9 cellular contexts compared by ENCODE assay signal in genomic region chr2:219475697-219476604, GRCh38. TPM values are rescaled to one million over a fixed set of nuclear protein-coding genes. Genes with fewer than 3 reads are reported as not detected.
DNase-seq lines count a peak whose midpoint lies in the region; ATAC-seq and TF ChIP-seq lines count a peak whose summit lies in the region.
"Had no signal": no experiment of that assay in that cellular context is flagged by ENCODE, and none has a peak within 500 bp of the region (broad histone marks: within the 10 kb centered on the region; RNA-seq: fewer than 3 reads in every experiment).

No MANE protein-coding gene starts in this region.

- no peak overlapping the region for H3K27ac Mint-ChIP-seq in activated CD8-positive, alpha-beta T cell treated with anti-CD3 and anti-CD28 coated beads, Interleukin-2, amount 10 ng/mL, durations not matched to agents 7 days and 5 days

- peaks cover 0 to 45% (median 8%) of the 10 kb centered on the region in 3 donors for H3K27me3 ChIP-seq in stomach

- no peak for TF ChIP-seq POLR2A in stomach (IDR thresholded peaks at IDR 0.05)

- peak overlapping the region in 2 of 5 donors; percentile 36 to 56 for H3K27ac ChIP-seq in stomach

- WGBS in stomach, 5 donors, result 25 to 37% (median 29%) methylated on average over 11 to 14 of the region's 14 CpGs

- intact Hi-C loops in stomach (cut with DNase I; ENCODE audit: low total_unique reads), result loop anchor here (5.0 kb wide), 1 partner anchor 51 kb away; no protein-coding TSS in a partner anchor

- H3K9me3 Mint-ChIP-seq in activated CD8-positive, alpha-beta T cell treated with anti-CD3 and anti-CD28 coated beads, Interleukin-2, amount 10 ng/mL, durations not matched to agents 7 days and 5 days (ENCODE audit: insufficient read depth), result no peaks in the 10 kb centered on the region
- H3K9me3 Mint-ChIP-seq: IgD-negative memory B cell had no signal

- POLR2A ChIA-PET in activated CD8-positive, alpha-beta T cell treated with anti-CD3 and anti-CD28 coated beads, Interleukin-2, amount 10 ng/mL, durations not matched to agents 7 days and 5 days (lab: Charles Lee), result no interaction called here

- DNase-seq in C1 segment of cervical spinal cord (lab: John Stamatoyannopoulos, UW) (peak in 11 of 14 donors; percentile 1 to 60 (median 20)), NCI-H510A (lab: John Stamatoyannopoulos, UW) (peak; percentile 34), epithelial cell of esophagus (ENCODE audit: low read depth) (peak; percentile 61), mucosa of gallbladder (ENCODE audit: low spot score) (peak; percentile 63), stomach (peak; percentile 80)
- DNase-seq in activated CD8-positive, alpha-beta T cell treated with anti-CD3 and anti-CD28 coated beads, Interleukin-2, amount 10 ng/mL, durations not matched to agents 7 days and 5 days, result peak; percentile 75

- H3K4me3 ChIP-seq in epithelial cell of esophagus (ENCODE audit: low read length) (no peak overlapping the region), stomach (peak overlapping the region in 1 of 4 donors; percentile 9)

- H3K36me3 ChIP-seq in stomach, result peaks cover 0 to 50% (median 17%) of the 10 kb centered on the region in 4 donors

- H3K9me3 ChIP-seq in stomach, result no peaks in the 10 kb centered on the region

- TF ChIP-seq CTCF in epithelial cell of esophagus (IDR thresholded peaks at IDR 0.05; ENCODE audit: insufficient read depth, low read depth, low read length, missing control alignments) (peak; percentile 87), stomach (IDR thresholded peaks at IDR 0.05) (peak in 5 of 7 experiments; percentile 56 to 87 (median 82))

- H3K4me1 ChIP-seq in stomach, result peaks cover 0 to 20% (median 9%) of the 10 kb centered on the region in 4 donors

- TF ChIP-seq EP300 in stomach (IDR thresholded peaks at IDR 0.05), result no peak

- ATAC-seq in GM19467 (IDR thresholded peaks at IDR 0.05; ENCODE audit: unreplicated experiment) (peak; percentile 61), HG03354 (IDR thresholded peaks at IDR 0.05; ENCODE audit: poor library complexity, severe bottlenecking, unreplicated experiment) (no peak)
- ATAC-seq in activated CD8-positive, alpha-beta T cell treated with anti-CD3 and anti-CD28 coated beads, Interleukin-2, amount 10 ng/mL, durations not matched to agents 7 days and 5 days, result peak; percentile 83

- no peak overlapping the region for H3K4me3 Mint-ChIP-seq in activated CD8-positive, alpha-beta T cell treated with anti-CD3 and anti-CD28 coated beads, Interleukin-2, amount 10 ng/mL, durations not matched to agents 7 days and 5 days
- H3K4me3 Mint-ChIP-seq: IgD-negative memory B cell had no signal

- H3K4me1 Mint-ChIP-seq in activated CD8-positive, alpha-beta T cell treated with anti-CD3 and anti-CD28 coated beads, Interleukin-2, amount 10 ng/mL, durations not matched to agents 7 days and 5 days (ENCODE audit: low read depth), result peaks cover 5% of the 10 kb centered on the region
- H3K4me1 Mint-ChIP-seq: IgD-negative memory B cell had no signal

- H3K36me3 Mint-ChIP-seq in activated CD8-positive, alpha-beta T cell treated with anti-CD3 and anti-CD28 coated beads, Interleukin-2, amount 10 ng/mL, durations not matched to agents 7 days and 5 days (ENCODE audit: low read depth), result no peaks in the 10 kb centered on the region
- H3K36me3 Mint-ChIP-seq: IgD-negative memory B cell had no signal

- CTCF ChIA-PET in activated CD8-positive, alpha-beta T cell treated with anti-CD3 and anti-CD28 coated beads, Interleukin-2, amount 10 ng/mL, durations not matched to agents 7 days and 5 days (lab: Charles Lee), result interaction anchor here (0.7 to 5.4 kb wide), 16 partner anchors 8 to 87 kb away, joined by 3 to 42 read pairs (median 5); partner anchors contain the start of gene GMPPA

- H3K27me3 Mint-ChIP-seq in activated CD8-positive, alpha-beta T cell treated with anti-CD3 and anti-CD28 coated beads, Interleukin-2, amount 10 ng/mL, durations not matched to agents 7 days and 5 days (ENCODE audit: low read depth), result peaks cover 2% of the 10 kb centered on the region

RNA-seq across cellular contexts. Expression of gene GMPPA, which starts 22.7 kb away (rescaled TPM):
- 10 to 100 TPM; 37.8 to 41.2 TPM for total RNA-seq in activated CD8-positive, alpha-beta T cell treated with anti-CD3 and anti-CD28 coated beads, Interleukin-2, amount 10 ng/mL, durations not matched to agents 7 days and 5 days
- total RNA-seq in mucosa of gallbladder, result 49.2 TPM
- 100 to 1,000 TPM in 1 of 5 donors, 10 to 100 TPM in 4; 16.5 to 185 (median 24.2) TPM for total RNA-seq in stomach
- 10 to 100 TPM; 29.9 to 84.8 (median 58.2) TPM for polyA plus RNA-seq in stomach

RNA-seq across cellular contexts. Expression of gene ASIC4, which starts 38.3 kb away (rescaled TPM):
- not detected for total RNA-seq in activated CD8-positive, alpha-beta T cell treated with anti-CD3 and anti-CD28 coated beads, Interleukin-2, amount 10 ng/mL, durations not matched to agents 7 days and 5 days
- total RNA-seq in mucosa of gallbladder (not detected), stomach (10 to 100 TPM in 1 of 5 donors, 1 to 10 TPM in 1, not detected in 3; 2.0 to 11.0 TPM)
- not detected for polyA plus RNA-seq in stomach
- polyA plus RNA-seq: IgD-negative memory B cell had no signal

RNA-seq across cellular contexts. Expression of gene SPEG, which starts 41.3 kb away (rescaled TPM):
- 10 to 100 TPM; 10.8 to 11.6 TPM for total RNA-seq in activated CD8-positive, alpha-beta T cell treated with anti-CD3 and anti-CD28 coated beads, Interleukin-2, amount 10 ng/mL, durations not matched to agents 7 days and 5 days
- total RNA-seq in mucosa of gallbladder (80.5 TPM), stomach (100 to 1,000 TPM in 1 of 5 donors, 10 to 100 TPM in 3, 1 to 10 TPM in 1; 7.4 to 106 (median 30.4) TPM)
- 10 to 100 TPM in 1 of 3 donors, 1 to 10 TPM in 2; 9.8 to 65.1 (median 9.9) TPM for polyA plus RNA-seq in stomach
- polyA plus RNA-seq: IgD-negative memory B cell had no signal

RNA-seq across cellular contexts. Expression of gene DES, which starts 57.8 kb away (rescaled TPM):
- total RNA-seq in activated CD8-positive, alpha-beta T cell treated with anti-CD3 and anti-CD28 coated beads, Interleukin-2, amount 10 ng/mL, durations not matched to agents 7 days and 5 days, result not detected
- total RNA-seq in mucosa of gallbladder (3,602 TPM), stomach (1,000 to 10,000 TPM; 1,078 to 5,539 (median 2,913) TPM)
- 100 to 1,000 TPM; 122 to 803 (median 204) TPM for polyA plus RNA-seq in stomach
- polyA plus RNA-seq: IgD-negative memory B cell had no signal

Comparison
In these comparisons a context has a peak if more than half of its experiments do, and no peak if none do; other contexts are left out.
1. DNase-seq: peak in every context shown above with its lines; median percentile 80 in stomach; 75 in activated CD8-positive, alpha-beta T cell treated with anti-CD3 and anti-CD28 coated beads, Interleukin-2, amount 10 ng/mL, durations not matched to agents 7 days and 5 days; 63 in mucosa of gallbladder; 61 in epithelial cell of esophagus; 34 in NCI-H510A; 20 in C1 segment of cervical spinal cord.